38 cellular contexts compared by ENCODE assay signal in genomic region chr6:138266095-138266494, GRCh38. TPM values are rescaled to one million over a fixed set of nuclear protein-coding genes. Genes with fewer than 3 reads are reported as not detected.
"Had no signal": no experiment of that assay in that cellular context is flagged by ENCODE, and none has a peak within 500 bp of the region (broad histone marks: within the 10 kb centered on the region; RNA-seq: fewer than 3 reads in every experiment).

No MANE protein-coding gene starts in this region.

- DNase-seq: MG63, MM.1S, MV-4-11, NCI-H1048, NCI-H1092, NCI-H1092 treated with DMSO at 0.1 percent for 48 hours, NCI-H1105, NCI-H1105 treated with DMSO at 0.1 percent for 48 hours, NCI-H1417, NCI-H1417 treated with DMSO at 0.1 percent for 48 hours, NCI-H1436, NCI-H1436 treated with DMSO at 0.1 percent for 48 hours, NCI-H146, NCI-H1694, NCI-H1694 treated with DMSO at 0.1 percent for 48 hours, NCI-H187, NCI-H187 treated with DMSO at 0.1 percent for 48 hours, NCI-H1930, NCI-H2029, NCI-H2029 treated with DMSO at 0.1 percent for 48 hours, NCI-H2081, NCI-H2081 treated with DMSO at 0.1 percent for 48 hours, NCI-H2107, NCI-H2171, NCI-H2171 treated with DMSO at 0.1 percent for 48 hours, NCI-H2227 treated with DMSO at 0.1 percent for 48 hours, NCI-H226, NCI-H345, NCI-H446 treated with DMSO at 0.1 percent for 48 hours, NCI-H510A, NCI-H510A treated with DMSO at 0.1 percent for 48 hours, NCI-H524, NCI-H524 treated with DMSO at 0.1 percent for 48 hours, NCI-H526 had no signal

- H3K4me3 ChIP-seq: MG63 had no signal

- H3K36me3 ChIP-seq: MG63 had no signal

- H3K9me3 ChIP-seq: MG63 had no signal

- H3K27me3 ChIP-seq: MG63 had no signal

RNA-seq across cellular contexts. Expression of gene PBOV1, which starts 47.8 kb away (rescaled TPM):
- total RNA-seq: LHCN-M2, M059J, MCF 10A, NCI-H460 had no signal
